Comparison of ENCODE assay signal across 8 cellular contexts in the genomic region with DNA sequence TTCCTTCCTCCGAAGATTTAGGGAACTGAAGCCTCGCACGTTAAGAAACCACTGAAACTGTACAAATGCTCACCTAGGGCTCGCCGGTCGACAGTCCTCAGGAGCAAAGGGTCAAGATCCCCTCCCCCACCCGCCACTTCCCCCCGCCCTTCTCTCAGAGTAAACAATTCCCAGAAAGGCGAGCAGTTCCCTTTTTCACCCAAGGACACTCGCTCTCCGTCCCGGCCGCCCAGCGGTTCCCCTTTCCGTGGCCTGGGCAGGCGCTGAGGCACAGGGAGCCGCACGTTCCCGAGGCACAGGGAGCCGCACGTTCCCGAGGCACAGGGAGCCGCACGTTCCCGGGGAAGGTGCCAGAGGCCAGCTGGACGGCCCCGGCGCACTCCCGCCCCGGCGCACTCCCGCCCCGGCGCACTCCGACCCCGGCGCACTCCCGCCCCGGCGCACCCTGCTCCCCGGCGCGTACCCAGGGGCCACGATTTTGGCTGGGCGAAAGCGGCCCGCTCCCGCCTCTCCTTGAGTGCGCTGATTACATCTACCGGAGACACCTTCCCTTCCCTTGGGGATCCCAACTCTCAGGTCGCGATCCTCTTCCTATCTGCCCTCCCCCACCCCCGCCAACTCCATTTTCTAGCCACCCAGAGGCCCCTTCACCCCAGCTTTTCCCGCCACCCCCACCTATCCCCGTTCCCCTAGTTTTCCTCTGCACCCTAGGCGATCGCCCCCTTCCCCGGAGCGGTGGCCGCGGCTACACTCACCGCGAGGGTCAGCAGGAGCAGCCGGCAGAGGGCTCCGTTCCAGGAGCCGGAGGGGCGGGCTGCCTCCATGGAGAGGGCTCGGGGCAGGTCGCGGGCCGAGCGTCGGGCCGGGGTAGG. TPM values are rescaled to one million over a fixed set of nuclear protein-coding genes. Genes with fewer than 3 reads are reported as not detected.
DNase-seq lines count a peak whose midpoint lies in the region; ATAC-seq and TF ChIP-seq lines count a peak whose summit lies in the region.

No MANE protein-coding gene starts in this region.

- intact Hi-C loops in adrenal gland (cut with DNase I) = no loop called here

- TF ChIP-seq POLR2A in adrenal gland (IDR thresholded peaks at IDR 0.05) = peak in 1 of 2 donors; percentile 39

- WGBS in HUES64 = under 1% methylated on average over 74 of the region's 74 CpGs
- WGBS in adrenal gland, 4 donors = 0 to 2% (median 1%) methylated on average over 35 to 74 of the region's 74 CpGs
- WGBS in iPS DF 6.9 (ENCODE audit: insufficient coverage, insufficient read length) = no CpG with 5 or more reads among the region's 74 CpGs

- H3K9me3 ChIP-seq in HUES64 (ENCODE audit: insufficient read depth, low read depth, low read length) (no peaks in the 10 kb centered on the region), adrenal gland (replicated peaks in 1 of 3) (no peaks in the 10 kb centered on the region), iPS DF 6.9 (ENCODE audit: control insufficient read depth, insufficient read depth, low read length) (no peaks in the 10 kb centered on the region)

- peak overlapping the region; percentile 92 for H3K27ac ChIP-seq in C4-2B
- peak overlapping the region; percentile 96 for H3K27ac ChIP-seq in HUES64 (ENCODE audit: low read depth, low read length)
- H3K27ac ChIP-seq in adrenal gland = peak overlapping the region; percentile 21 to 90 (median 62)
- H3K27ac ChIP-seq in iPS DF 6.9 (ENCODE audit: low read length) = no peak overlapping the region

- H3K27me3 ChIP-seq in HUES64 (ENCODE audit: insufficient read depth, low read length) (no peaks in the 10 kb centered on the region), adrenal gland (no peaks in the 10 kb centered on the region), iPS DF 6.9 (ENCODE audit: control insufficient read depth, insufficient read depth, low read length) (no peaks in the 10 kb centered on the region)

- H3K4me1 ChIP-seq in HUES64 (ENCODE audit: insufficient read depth, low read length) (peaks cover 27% of the 10 kb centered on the region), adrenal gland (replicated peaks in 1 of 2) (no peaks in the 10 kb centered on the region), iPS DF 6.9 (ENCODE audit: control insufficient read depth, insufficient read depth, low read length) (peaks cover 3% of the 10 kb centered on the region; the same call in 1 of the 2 replicates)

- H3K9ac ChIP-seq in HUES64 (ENCODE audit: low read depth, low read length) = peak overlapping the region; percentile 93

- H3K36me3 ChIP-seq in HUES64 (ENCODE audit: insufficient read depth, low read length) (no peaks in the 10 kb centered on the region), adrenal gland (replicated peaks in 1 of 2) (no peaks in the 10 kb centered on the region), iPS DF 6.9 (ENCODE audit: control insufficient read depth, insufficient read depth, low read length) (no peaks in the 10 kb centered on the region)

- peak; percentile 24 for TF ChIP-seq CTCF in C4-2B (conservative IDR thresholded peaks at IDR 0.05)
- no peak for TF ChIP-seq CTCF in adrenal gland (IDR thresholded peaks at IDR 0.05)
- peak; percentile 35 for TF ChIP-seq CTCF in retinal pigment epithelial cell (conservative IDR thresholded peaks at IDR 0.05; ENCODE audit: low read depth, low read length)

- H3K4me3 ChIP-seq in HUES64 (ENCODE audit: low read length) = peak overlapping the region; percentile 94
- H3K4me3 ChIP-seq in adrenal gland = peak overlapping the region in 2 of 4 donors; percentile 24 to 65
- peak overlapping the region; percentile 97 for H3K4me3 ChIP-seq in iPS DF 6.9 (ENCODE audit: low read length)
- H3K4me3 ChIP-seq in retinal pigment epithelial cell (ENCODE audit: low read length) = peak overlapping the region; percentile 78

- ATAC-seq in GM21737 (IDR thresholded peaks at IDR 0.05; ENCODE audit: unreplicated experiment) (no peak), GM19467 (IDR thresholded peaks at IDR 0.05; ENCODE audit: unreplicated experiment) (no peak)

- peak; percentile 59 to 74 (median 64) for DNase-seq in adrenal gland
- peak; percentile 18 for DNase-seq in iPS DF 6.9 (ENCODE audit: low read depth, low spot score)
- DNase-seq in retinal pigment epithelial cell (ENCODE audit: low read depth) = no peak
- no peak for DNase-seq in NCI-H2227 treated with DMSO at 0.1 percent for 48 hours (lab: John Stamatoyannopoulos, UW)

RNA-seq across cellular contexts. Expression of a gene that starts 0.8 kb away (rescaled TPM):
- polyA plus RNA-seq in HUES64 (2013, experiment 1 of 2) = 27.5 TPM
- polyA plus RNA-seq in HUES64 (2013, experiment 2 of 2) = 23.9 TPM
- total RNA-seq in adrenal gland = 10 to 100 TPM in 2 of 8 donors, 1 to 10 TPM in 5, under 1 TPM in 1; 0.97 to 14.2 (median 5.3) TPM
- 1 to 10 TPM in 1 of 3 donors, under 1 TPM in 2; 0.48 to 2.5 (median 0.91) TPM for polyA plus RNA-seq in adrenal gland

RNA-seq across cellular contexts. Expression of a gene that starts 58.8 kb away (rescaled TPM):
- polyA plus RNA-seq in HUES64 (2013, experiment 1 of 2) = 0.80 TPM
- polyA plus RNA-seq in HUES64 (2013, experiment 2 of 2) = 1.8 TPM
- 1 to 10 TPM in 3 of 8 donors, under 1 TPM in 5; 0.11 to 4.7 (median 0.35) TPM for total RNA-seq in adrenal gland
- under 1 TPM; 0.08 to 0.48 (median 0.13) TPM for polyA plus RNA-seq in adrenal gland

Comparison
In these comparisons a context has a peak if more than half of its experiments do, and no peak if none do; other contexts are left out.
1. CTCF ChIP-seq: peak in C4-2B (single experiment) and retinal pigment epithelial cell (single experiment); none in adrenal gland (0 of 6).
2. DNase-seq: peak in adrenal gland (7 of 7) and iPS DF 6.9 (single experiment); none in retinal pigment epithelial cell (single experiment) and NCI-H2227 treated with DMSO at 0.1 percent for 48 hours (single experiment).